In the genomic region with DNA sequence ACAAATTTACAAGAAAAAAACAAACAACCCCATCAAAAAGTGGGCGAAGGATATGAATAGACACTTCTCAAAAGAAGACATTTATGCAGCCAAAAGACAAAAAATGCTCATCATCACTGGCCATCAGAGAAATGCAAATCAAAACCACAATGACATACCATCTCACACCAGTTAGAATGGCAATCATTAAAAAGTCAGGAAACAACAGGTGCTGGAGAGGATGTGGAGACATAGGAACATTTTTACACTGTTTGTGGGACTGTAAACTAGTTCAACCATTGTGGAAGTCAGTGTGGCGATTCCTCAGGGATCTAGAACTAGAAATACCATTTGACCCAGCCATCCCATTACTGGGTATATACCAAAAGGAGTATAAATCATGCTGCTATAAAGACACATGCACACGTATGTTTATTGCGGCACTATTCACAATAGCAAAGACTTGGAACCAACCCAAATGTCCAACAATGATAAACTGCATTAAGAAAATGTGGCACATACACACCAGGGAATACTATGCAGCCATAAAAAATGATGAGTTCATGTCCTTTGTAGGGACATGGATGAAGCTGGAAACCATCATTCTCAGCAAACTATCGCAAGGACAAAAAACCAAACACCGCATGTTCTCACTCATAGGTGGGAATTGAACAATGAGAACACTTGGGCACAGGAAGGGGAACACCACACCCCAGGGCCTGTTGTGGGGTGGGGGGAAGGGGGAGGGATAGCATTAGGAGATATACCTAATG, we compare ENCODE assay signal across 1 cellular context. TPM values are rescaled to one million over a fixed set of nuclear protein-coding genes. Genes with fewer than 3 reads are reported as not detected.
"Had no signal": no experiment of that assay in that cellular context is flagged by ENCODE, and none has a peak within 500 bp of the region (broad histone marks: within the 10 kb centered on the region; RNA-seq: fewer than 3 reads in every experiment).

No MANE protein-coding gene starts in this region.

RNA-seq across cellular contexts. Expression of a gene that starts 58.5 kb away (rescaled TPM):
- total RNA-seq: OCI-LY7 had no signal
